ENCODE assay signal across 29 cellular contexts in genomic region chr12:84843588-84844144, GRCh38.
"Had no signal": no experiment of that assay in that cellular context is flagged by ENCODE, and none has a peak within 500 bp of the region (broad histone marks: within the 10 kb centered on the region; RNA-seq: fewer than 3 reads in every experiment).

No MANE protein-coding gene starts in this region.

- H3K27me3 Mint-ChIP-seq: central memory CD8-positive, alpha-beta T cell; dendritic cell treated with granulocyte-macrophage colony-stimulating factor and Interleukin-4, amounts not matched to agents 40 ng/mL and 50 ng/mL, for 4 days had no signal

- H3K27ac Mint-ChIP-seq: activated naive CD8-positive, alpha-beta T cell; dendritic cell treated with granulocyte-macrophage colony-stimulating factor and Interleukin-4, amounts not matched to agents 40 ng/mL and 50 ng/mL, for 4 days; endodermal cell; immature natural killer cell; mesothelial cell of epicardium; naive B cell; nephron progenitor cell had no signal

- H3K4me3 ChIP-seq: SJSA1, skin epidermis, tibial nerve had no signal

- H3K9me3 ChIP-seq: neutrophil, SJSA1, tibial nerve had no signal

- H3K4me1 ChIP-seq: SJSA1, tibial nerve had no signal

- H3K4me3 Mint-ChIP-seq: activated naive CD8-positive, alpha-beta T cell; central memory CD8-positive, alpha-beta T cell; dendritic cell treated with granulocyte-macrophage colony-stimulating factor and Interleukin-4, amounts not matched to agents 40 ng/mL and 50 ng/mL, for 4 days; endodermal cell; immature natural killer cell; mesothelial cell of epicardium; naive B cell; nephron progenitor cell had no signal

- H3K9me3 Mint-ChIP-seq: dendritic cell treated with granulocyte-macrophage colony-stimulating factor and Interleukin-4, amounts not matched to agents 40 ng/mL and 50 ng/mL, for 4 days; endodermal cell; mesothelial cell of epicardium; nephron progenitor cell had no signal

- H3K27ac ChIP-seq: neutrophil, SJSA1, skin epidermis, tibial nerve, VCaP had no signal

- H3K4me1 Mint-ChIP-seq: central memory CD8-positive, alpha-beta T cell; endodermal cell; immature natural killer cell; nephron progenitor cell had no signal

- H3K27me3 ChIP-seq: neutrophil, SJSA1, tibial nerve had no signal

- H3K36me3 Mint-ChIP-seq: activated naive CD8-positive, alpha-beta T cell; immature natural killer cell; mesothelial cell of epicardium; naive B cell had no signal

- H3K36me3 ChIP-seq: neutrophil, SJSA1, tibial nerve had no signal

- ATAC-seq: esophagus mucosa, left colon, sciatic nerve had no signal

- DNase-seq: activated CD4-positive, CD25-positive, alpha-beta regulatory T cell treated with anti-CD3 and anti-CD28 coated beads, Interleukin-2, amount 50 U/mL, for 72 hours; activated CD8-positive, alpha-beta memory T cell treated with anti-CD3 and anti-CD28 coated beads for 24 hours; activated CD8-positive, alpha-beta memory T cell treated with anti-CD3 and anti-CD28 coated beads, Interleukin-2, amount 50 U/mL, for 48 hours; activated effector memory CD4-positive, alpha-beta T cell treated with anti-CD3 and anti-CD28 coated beads, Interleukin-2, amount 50 U/mL, for 16 hours; anterior cingulate cortex; endodermal cell; foreskin fibroblast; head of caudate nucleus; hypothalamus; immature natural killer cell; kidney; left colon; naive B cell; nephron progenitor cell; stimulated activated CD4-positive, alpha-beta T cell treated with anti-CD3 and anti-CD28 coated beads, Interleukin-4, amount 100 ng/mL, for 4 hours; stimulated activated CD8-positive, alpha-beta memory T cell treated with anti-CD3 and anti-CD28 coated beads, Interleukin-4, amount 100 ng/mL, for 48 hours; stimulated activated naive CD4-positive, alpha-beta T cell; T-helper 9 cell had no signal
